Comparison of ENCODE assay signal across 27 cellular contexts in genomic region chr10:129411146-129411705, GRCh38.
"Had no signal": no experiment of that assay in that cellular context is flagged by ENCODE, and none has a peak within 500 bp of the region (broad histone marks: within the 10 kb centered on the region; RNA-seq: fewer than 3 reads in every experiment).

No MANE protein-coding gene starts in this region.

- H3K27ac ChIP-seq: cardiac muscle cell, coronary artery, foreskin keratinocyte, gastroesophageal sphincter, heart left ventricle, hepatocyte, left lung, lower lobe of right lung, pancreas, stomach, testis, tibial artery, upper lobe of left lung had no signal

- H3K36me3 ChIP-seq: cardiac muscle cell, gastroesophageal sphincter, heart left ventricle, left lung, lower lobe of right lung, pancreas, stomach, tibial artery, upper lobe of left lung had no signal

- H3K27me3 ChIP-seq: cardiac muscle cell, foreskin keratinocyte, pancreas, testis, upper lobe of left lung had no signal

- H3K9me3 ChIP-seq: gastroesophageal sphincter, heart left ventricle, left lung, lower lobe of right lung, mucosa of descending colon, pancreas, stomach, testis, tibial artery, upper lobe of left lung had no signal

- H3K27ac Mint-ChIP-seq: mesothelial cell of epicardium; naive thymus-derived CD4-positive, alpha-beta T cell; nephron progenitor cell; stimulated activated effector memory CD8-positive, alpha-beta T cell treated with anti-CD3 and anti-CD28 coated beads, Interleukin-12 subunit alpha, Interleukin-12 subunit beta, amount 100 ng/mL, for 72 hours had no signal

- H3K36me3 Mint-ChIP-seq: mesothelial cell of epicardium; naive thymus-derived CD4-positive, alpha-beta T cell; stimulated activated effector memory CD8-positive, alpha-beta T cell treated with anti-CD3 and anti-CD28 coated beads, Interleukin-12 subunit alpha, Interleukin-12 subunit beta, amount 100 ng/mL, for 72 hours had no signal

- DNase-seq: effector memory CD4-positive, alpha-beta T cell; erythroblast; foreskin keratinocyte; heart left ventricle; left cardiac atrium; left lung; lower lobe of right lung; mesenchymal stem cell; mucosa of descending colon; naive thymus-derived CD4-positive, alpha-beta T cell; nephron progenitor cell; nucleus accumbens; pancreas; stimulated activated CD4-positive, alpha-beta T cell treated with anti-CD3 and anti-CD28 coated beads, Interleukin-2, amount 100 ng/mL, for 24 hours; stimulated activated CD4-positive, alpha-beta T cell treated with anti-CD3 and anti-CD28 coated beads, Interleukin-4, amount 100 ng/mL, for 24 hours; stimulated activated naive CD4-positive, alpha-beta T cell treated with Interleukin-2 at 50 U/mL for 16 hours; stomach; testis; tibial artery; upper lobe of left lung had no signal

- H3K4me1 Mint-ChIP-seq: central memory CD8-positive, alpha-beta T cell; naive thymus-derived CD4-positive, alpha-beta T cell; stimulated activated effector memory CD8-positive, alpha-beta T cell treated with anti-CD3 and anti-CD28 coated beads, Interleukin-12 subunit alpha, Interleukin-12 subunit beta, amount 100 ng/mL, for 72 hours had no signal

- H2AFZ ChIP-seq: hepatocyte had no signal

- H3K4me3 Mint-ChIP-seq: central memory CD8-positive, alpha-beta T cell; mesothelial cell of epicardium; naive thymus-derived CD4-positive, alpha-beta T cell; nephron progenitor cell; stimulated activated effector memory CD8-positive, alpha-beta T cell treated with anti-CD3 and anti-CD28 coated beads, Interleukin-12 subunit alpha, Interleukin-12 subunit beta, amount 100 ng/mL, for 72 hours had no signal

- H3K4me2 ChIP-seq: hepatocyte had no signal

- H3K4me1 ChIP-seq: foreskin keratinocyte, gastroesophageal sphincter, left lung, lower lobe of right lung, pancreas, stomach, testis, tibial artery, upper lobe of left lung had no signal

- H3K4me3 ChIP-seq: cardiac muscle cell, coronary artery, gastroesophageal sphincter, heart left ventricle, hepatocyte, left lung, lower lobe of right lung, mucosa of descending colon, pancreas, stomach, testis, tibial artery, upper lobe of left lung had no signal

- H3K9me3 Mint-ChIP-seq: central memory CD8-positive, alpha-beta T cell; nephron progenitor cell; stimulated activated effector memory CD8-positive, alpha-beta T cell treated with anti-CD3 and anti-CD28 coated beads, Interleukin-12 subunit alpha, Interleukin-12 subunit beta, amount 100 ng/mL, for 72 hours had no signal

- H3K79me2 ChIP-seq: hepatocyte had no signal
